ENCODE assay signal across 10 cellular contexts in the genomic region with DNA sequence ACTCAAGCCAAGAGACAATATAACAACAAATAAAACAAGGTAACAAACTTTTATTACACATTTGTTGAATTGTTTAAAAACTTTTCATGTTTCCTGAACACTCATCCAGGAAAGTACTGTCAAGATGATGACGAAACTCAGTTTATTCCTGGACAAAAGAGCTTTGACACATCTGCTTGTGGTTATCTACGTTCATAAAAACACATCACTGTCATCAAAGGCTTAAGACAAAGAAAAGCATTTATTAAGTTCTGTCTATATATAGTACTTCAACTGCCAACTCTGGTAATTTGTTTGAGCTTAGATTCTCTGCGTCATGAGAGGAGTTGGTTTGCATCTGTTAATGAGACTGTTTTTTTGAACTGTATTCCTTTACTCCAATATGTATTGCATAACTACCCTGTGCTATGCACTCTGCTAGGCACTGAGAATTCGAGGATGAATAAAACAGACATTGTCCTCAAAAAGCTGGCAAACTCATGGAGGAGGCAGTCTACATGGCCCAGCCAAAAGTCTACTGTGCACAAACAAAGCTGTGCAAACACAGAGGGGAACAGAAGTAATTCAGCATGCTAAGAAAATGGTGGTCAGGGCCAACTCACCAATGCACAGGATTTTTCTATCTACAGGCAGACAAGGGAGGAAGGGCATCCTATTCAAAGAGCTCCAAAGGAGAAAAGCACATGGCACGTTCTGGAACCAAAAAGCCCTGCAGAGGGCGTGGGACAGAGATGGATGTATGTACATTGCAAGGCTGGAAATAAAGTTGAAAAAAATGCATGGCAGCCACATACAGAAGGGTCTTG. TPM values are rescaled to one million over a fixed set of nuclear protein-coding genes. Genes with fewer than 3 reads are reported as not detected.
DNase-seq lines count a peak whose midpoint lies in the region; ATAC-seq and TF ChIP-seq lines count a peak whose summit lies in the region.
"Had no signal": no experiment of that assay in that cellular context is flagged by ENCODE, and none has a peak within 500 bp of the region (broad histone marks: within the 10 kb centered on the region; RNA-seq: fewer than 3 reads in every experiment).

No MANE protein-coding gene starts in this region.

- H3K27ac ChIP-seq in layer of hippocampus (ENCODE audit: low read depth, low read length): peak overlapping the region; percentile 74
- H3K27ac ChIP-seq: coronary artery had no signal

- peaks cover 35% of the 10 kb centered on the region for H3K4me1 Mint-ChIP-seq in brain
- no peaks in the 10 kb centered on the region for H3K4me1 Mint-ChIP-seq in activated T-cell treated with anti-CD3 and anti-CD28 coated beads, Interleukin-2, amount 50 U/mL, for 24 hours (ENCODE audit: low read depth)

- TF ChIP-seq CTCF in BE2C (IDR thresholded peaks at IDR 0.05; ENCODE audit: low read depth, low read length) (peak; percentile 33), brain (conservative IDR thresholded peaks at IDR 0.05) (peak in 1 of 2 experiments; percentile 22)

- H3K9me3 Mint-ChIP-seq in brain: peaks cover 0 to 6% (median 0%) of the 10 kb centered on the region in 5 experiments
- no peaks in the 10 kb centered on the region for H3K9me3 Mint-ChIP-seq in activated T-cell treated with anti-CD3 and anti-CD28 coated beads, Interleukin-2, amount 50 U/mL, for 24 hours

- no peaks in the 10 kb centered on the region for H3K36me3 ChIP-seq in BE2C

- ATAC-seq in GM18498 (IDR thresholded peaks at IDR 0.05; ENCODE audit: unreplicated experiment): no peak
- no peak for ATAC-seq in HG02973 (IDR thresholded peaks at IDR 0.05; ENCODE audit: unreplicated experiment)

- DNase-seq in BE2C: no peak
- DNase-seq in LoVo (ENCODE audit: low spot score): peak; percentile 77
- DNase-seq in activated T-cell treated with anti-CD3 and anti-CD28 coated beads, Interleukin-2, amount 50 U/mL, for 24 hours: no peak
- no peak for DNase-seq in HuH-7 (ENCODE audit: low spot score)
- DNase-seq: retina had no signal

- H3K4me1 ChIP-seq in BE2C: no peaks in the 10 kb centered on the region

- H3K4me3 Mint-ChIP-seq in brain: peak overlapping the region in 2 of 5 experiments; percentile 25 to 35
- H3K4me3 Mint-ChIP-seq in activated T-cell treated with anti-CD3 and anti-CD28 coated beads, Interleukin-2, amount 50 U/mL, for 24 hours: no peak overlapping the region

- no peak overlapping the region for H3K4me3 ChIP-seq in BE2C (ENCODE audit: low read depth, low read length)
- H3K4me3 ChIP-seq: coronary artery had no signal

- peak overlapping the region in 3 of 5 experiments; percentile 39 to 89 (median 84) for H3K27ac Mint-ChIP-seq in brain
- no peak overlapping the region for H3K27ac Mint-ChIP-seq in activated T-cell treated with anti-CD3 and anti-CD28 coated beads, Interleukin-2, amount 50 U/mL, for 24 hours

- H3K27me3 ChIP-seq in BE2C (no peaks in the 10 kb centered on the region), layer of hippocampus (ENCODE audit: control insufficient read depth, insufficient read depth, low read length) (no peaks in the 10 kb centered on the region)

- peaks cover 6% of the 10 kb centered on the region for H3K27me3 Mint-ChIP-seq in brain
- peaks cover 3% of the 10 kb centered on the region for H3K27me3 Mint-ChIP-seq in activated T-cell treated with anti-CD3 and anti-CD28 coated beads, Interleukin-2, amount 50 U/mL, for 24 hours

- no peaks in the 10 kb centered on the region for H3K9me3 ChIP-seq in BE2C

- H3K36me3 Mint-ChIP-seq in brain: no peaks in the 10 kb centered on the region
- H3K36me3 Mint-ChIP-seq in activated T-cell treated with anti-CD3 and anti-CD28 coated beads, Interleukin-2, amount 50 U/mL, for 24 hours (ENCODE audit: low read depth): no peaks in the 10 kb centered on the region

RNA-seq across cellular contexts. Expression of gene PLD1, which starts 21.5 kb away (rescaled TPM):
- polyA plus RNA-seq in BE2C (2012; ENCODE audit: insufficient read depth, insufficient read length, low read depth): 0.49 TPM
- 6.4 TPM for polyA plus RNA-seq in brain (ENCODE audit: insufficient read depth, low read depth, low replicate concordance)

RNA-seq across cellular contexts. Expression of gene TMEM212, which starts 54.4 kb away (rescaled TPM):
- not detected for polyA plus RNA-seq in BE2C (2012; ENCODE audit: insufficient read depth, insufficient read length, low read depth)
- polyA plus RNA-seq in brain (ENCODE audit: insufficient read depth, low read depth, low replicate concordance): not detected
